ENCODE assay signal across 8 cellular contexts in the genomic region with DNA sequence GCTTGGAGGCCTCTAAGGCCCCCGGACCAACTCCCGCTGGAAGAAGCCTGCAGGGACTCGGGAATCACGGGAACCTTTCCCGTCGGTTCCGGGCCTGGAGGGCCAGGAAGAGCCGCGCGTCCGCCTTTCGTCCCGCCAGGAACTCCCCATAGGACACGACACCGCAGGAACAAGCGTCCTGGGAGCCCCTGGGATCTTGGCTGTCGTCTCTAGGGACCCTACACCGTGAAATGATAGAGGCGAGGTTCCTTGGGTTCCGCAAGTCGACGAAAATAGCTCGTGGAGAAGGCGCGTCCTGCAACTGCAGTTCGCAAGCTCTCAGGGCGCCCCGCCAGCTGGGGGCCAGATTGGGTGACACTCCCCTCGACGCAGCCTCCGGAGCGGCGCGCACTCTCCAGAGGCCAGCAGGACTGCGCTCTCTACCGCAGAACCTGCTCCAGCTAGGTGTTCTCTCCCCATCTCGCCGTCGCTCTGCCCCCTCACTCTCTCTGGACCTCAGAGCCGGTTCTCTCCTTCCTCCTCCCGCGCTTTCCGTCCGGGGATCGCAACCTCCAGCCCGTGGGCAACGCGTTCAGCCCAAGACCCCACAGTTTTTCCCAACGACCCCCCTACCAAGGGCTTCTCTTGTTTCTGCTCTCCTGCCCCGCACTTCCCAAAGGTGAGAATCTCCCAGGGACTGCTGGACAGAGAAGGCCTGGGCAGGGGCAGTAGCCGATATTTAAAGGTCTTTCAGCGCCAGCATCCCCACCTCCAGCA. TPM values are rescaled to one million over a fixed set of nuclear protein-coding genes. Genes with fewer than 3 reads are reported as not detected.
A peak's percentile ranks its signal among the peaks of the same experiment; 100 is the strongest.
DNase-seq lines count a peak whose midpoint lies in the region; ATAC-seq, FAIRE-seq and TF ChIP-seq lines count a peak whose summit lies in the region.

No MANE protein-coding gene starts in this region.

- no TSS peak for BruUV-seq in GM12878 (replicated peaks; lab: Mats Ljungman, UMichigan)

- POLR2A ChIA-PET in GM12878 (lab: Charles Lee), result no interaction called here

- intact Hi-C loops in GM12878 (cut with micrococcal nuclease; ENCODE audit: unreplicated experiment) (no loop called here), right lobe of liver (cut with DNase I) (no loop called here)

- 24% methylated on average over 52 of the region's 52 CpGs for WGBS in GM12878 (ENCODE audit: insufficient coverage, insufficient replicate concordance, low lambda C conversion rate, missing lambda C conversion rate)
- 7% methylated on average over 18 of the region's 52 CpGs for whole genome bisulfite sequencing in right lobe of liver (ENCODE audit: insufficient coverage, low coverage, low lambda C conversion rate, missing lambda C conversion rate)

- H3K36me3 Mint-ChIP-seq in activated T-cell treated with anti-CD3 and anti-CD28 coated beads, Interleukin-2, amount 50 U/mL, for 72 hours (ENCODE audit: insufficient read depth in 2 of 2), result no peaks in the 10 kb centered on the region
- H3K36me3 Mint-ChIP-seq in type B pancreatic cell, result peaks cover 13% of the 10 kb centered on the region

- peaks cover 31% of the 10 kb centered on the region for H3K4me1 Mint-ChIP-seq in activated T-cell treated with anti-CD3 and anti-CD28 coated beads, Interleukin-2, amount 50 U/mL, for 72 hours (ENCODE audit: low read depth)
- peaks cover 29% of the 10 kb centered on the region for H3K4me1 Mint-ChIP-seq in type B pancreatic cell (ENCODE audit: unreplicated experiment)

- H4K20me1 ChIP-seq in GM12878 (ENCODE audit: control insufficient read depth, insufficient read depth), result no peaks in the 10 kb centered on the region

- H3K4me3 Mint-ChIP-seq in activated T-cell treated with anti-CD3 and anti-CD28 coated beads, Interleukin-2, amount 50 U/mL, for 72 hours, result peak overlapping the region; percentile 77 to 92
- peak overlapping the region; percentile 96 for H3K4me3 Mint-ChIP-seq in type B pancreatic cell

- ATAC-seq in activated T-cell treated with anti-CD3 and anti-CD28 coated beads, Interleukin-2, amount 50 U/mL, for 72 hours (replicated peaks in 1 of 2), result peak; percentile 33 to 35
- ATAC-seq in GM12878 (no peak), right lobe of liver (no peak), GM18909 (IDR thresholded peaks at IDR 0.05; ENCODE audit: poor library complexity, unreplicated experiment) (no peak)

- H3K36me3 ChIP-seq in GM12878 (ENCODE audit: control insufficient read depth in 2 of 2, insufficient read depth in 2 of 2, low read length in 1 of 2), result no peaks in the 10 kb centered on the region
- no peaks in the 10 kb centered on the region for H3K36me3 ChIP-seq in right lobe of liver

- H3K4me2 ChIP-seq in GM12878 (ENCODE audit: control insufficient read depth, insufficient read depth), result peak overlapping the region; percentile 35

- H3K27ac Mint-ChIP-seq in activated T-cell treated with anti-CD3 and anti-CD28 coated beads, Interleukin-2, amount 50 U/mL, for 72 hours, result no peak overlapping the region
- H3K27ac Mint-ChIP-seq in type B pancreatic cell, result peak overlapping the region; percentile 63

- no peaks in the 10 kb centered on the region; the same call in 2 of the 3 replicates for H3K9me3 ChIP-seq in GM12878 (replicated peaks; ENCODE audit: control insufficient read depth, insufficient read depth, low read length)
- H3K9me3 ChIP-seq in right lobe of liver, result no peaks in the 10 kb centered on the region

- H3K4me3 ChIP-seq in GM12878 (peak overlapping the region; percentile 65; the same call in 1 of the 2 replicates), right lobe of liver (peak overlapping the region; percentile 31 to 69 (median 66))

- RAD21 ChIA-PET in GM12878 (lab: Charles Lee; ENCODE audit: unreplicated experiment), result no interaction called here

- H3K9me3 Mint-ChIP-seq in activated T-cell treated with anti-CD3 and anti-CD28 coated beads, Interleukin-2, amount 50 U/mL, for 72 hours, result no peaks in the 10 kb centered on the region
- no peaks in the 10 kb centered on the region for H3K9me3 Mint-ChIP-seq in type B pancreatic cell

- H3K27ac ChIP-seq in GM12878 (ENCODE audit: control insufficient read depth, insufficient read depth), result peak overlapping the region; percentile 27
- H3K27ac ChIP-seq in right lobe of liver, result peak overlapping the region in 2 of 3 donors; percentile 31 to 86

- in situ Hi-C loops in GM12878 (cut with MboI), result no loop called here

- CTCF ChIA-PET in GM12878 (lab: Yijun Ruan, JAX), result no interaction called here

- peaks cover 68% of the 10 kb centered on the region for H3K27me3 Mint-ChIP-seq in activated T-cell treated with anti-CD3 and anti-CD28 coated beads, Interleukin-2, amount 50 U/mL, for 72 hours (ENCODE audit: low read depth)
- peaks cover 88% of the 10 kb centered on the region for H3K27me3 Mint-ChIP-seq in type B pancreatic cell

- H3K27me3 ChIP-seq in GM12878 (replicated peaks in 1 of 2; ENCODE audit: control insufficient read depth in 2 of 2, insufficient read depth in 2 of 2, low read length in 1 of 2), result peaks cover 3 to 13% of the 10 kb centered on the region in 2 experiments
- no peaks in the 10 kb centered on the region for H3K27me3 ChIP-seq in right lobe of liver

- DNase-seq in activated T-cell treated with anti-CD3 and anti-CD28 coated beads, Interleukin-2, amount 50 U/mL, for 72 hours, result peak; percentile 4 to 24
- DNase-seq in activated T-cell treated with anti-CD3 and anti-CD28 coated beads, Interleukin-2, amount 50 U/mL, for 48 hours, result no peak
- DNase-seq in GM12878 (ENCODE audit: low read depth, low spot score) (no peak), right lobe of liver (peak; percentile 51 to 59 (median 58)), type B pancreatic cell (ENCODE audit: extremely low spot score, unreplicated experiment) (no peak), DMS153 (lab: John Stamatoyannopoulos, UW) (no peak), NCI-H146 (lab: John Stamatoyannopoulos, UW) (no peak)

- H2AFZ ChIP-seq in GM12878 (ENCODE audit: control insufficient read depth, low read depth, low read length), result no peak overlapping the region

- TF ChIP-seq POLR2A in GM12878 (IDR thresholded peaks at IDR 0.05; ENCODE audit: low read depth, low read length) (no peak), right lobe of liver (IDR thresholded peaks at IDR 0.05) (no peak)

- peak overlapping the region; percentile 55 for H3K9ac ChIP-seq in GM12878 (ENCODE audit: control insufficient read depth, insufficient read depth, low read length)

- no peak for TF ChIP-seq EP300 in GM12878 (IDR thresholded peaks at IDR 0.05; ENCODE audit: borderline replicate concordance in 1 of 2, control insufficient read depth in 1 of 2, low read depth in 2 of 2, low read length in 2 of 2)

- peaks cover 30% of the 10 kb centered on the region for H3K79me2 ChIP-seq in GM12878 (ENCODE audit: control insufficient read depth, insufficient read depth, low read length)

- TF ChIP-seq CTCF in GM12878 (IDR thresholded peaks at IDR 0.05 in 2 of 3, conservative IDR thresholded peaks at IDR 0.05 in 1 of 3; ENCODE audit: control insufficient read depth in 2 of 3, extremely low read depth in 1 of 3, insufficient read depth in 1 of 3, low read depth in 3 of 3, low read length in 3 of 3) (no peak), right lobe of liver (IDR thresholded peaks at IDR 0.05) (no peak), type B pancreatic cell (conservative IDR thresholded peaks at IDR 0.05) (no peak)

- H3K4me1 ChIP-seq in GM12878 (ENCODE audit: control insufficient read depth, insufficient read depth, low read length), result no peaks in the 10 kb centered on the region
- peaks cover 0 to 14% (median 3%) of the 10 kb centered on the region in 4 donors for H3K4me1 ChIP-seq in right lobe of liver

- SMC1A ChIA-PET in GM12878 (lab: Charles Lee; ENCODE audit: uncharacterized antibody, unreplicated experiment), result no interaction called here

- TF ChIP-seq RAD21 in GM12878 (IDR thresholded peaks at IDR 0.05; ENCODE audit: insufficient read depth, low read depth, low read length), result no peak

- no peak for FAIRE-seq in GM12878 (lab: Jason Lieb, UNC)

TF ChIP-seq in GM12878, 131 proteins besides CTCF, POLR2A, EP300 and RAD21:
- TF ChIP-seq CBX5 (IDR thresholded peaks at IDR 0.05; ENCODE audit: low read depth), result no peak
- TF ChIP-seq IKZF2 (IDR thresholded peaks at IDR 0.05), result no peak
- TF ChIP-seq DPF2 (IDR thresholded peaks at IDR 0.05), result no peak
- TF ChIP-seq NRF1 (conservative IDR thresholded peaks at IDR 0.05; ENCODE audit: low read depth, low read length), result no peak
- TF ChIP-seq EED (IDR thresholded peaks at IDR 0.05; ENCODE audit: low read depth), result 0 out of 2 replicates have a peak, but pooled peaks have one; percentile 31
- no peak for TF ChIP-seq ZNF274 (IDR thresholded peaks at IDR 0.05; ENCODE audit: insufficient read depth, insufficient read length)
- TF ChIP-seq ESRRA (IDR thresholded peaks at IDR 0.05; ENCODE audit: low read length), result no peak

RNA-seq across cellular contexts. Expression of gene BMP4, which starts 0.8 kb away (rescaled TPM):
- under 1 TPM in 1 of 2 donors, not detected in 1; 0.21 TPM for total RNA-seq in activated T-cell treated with anti-CD3 and anti-CD28 coated beads, Interleukin-2, amount 50 U/mL, for 72 hours
- not detected in 2 replicates for total RNA-seq in GM12878 (2013; cell fraction: nucleolus; rRNA removed)
- total RNA-seq in GM12878 (2014; rRNA removed) (0.49 and 1.4 TPM in 2 replicates), GM12878 (2014; rRNA removed; fragmentation: Illumina TruSeq; extraction: Trizol) (0.22 and 0.32 TPM in 2 replicates), GM12878 (2021) (0.46 and 0.85 TPM in 2 replicates), right lobe of liver (1 to 10 TPM; 1.8 to 3.1 (median 2.4) TPM), type B pancreatic cell (ENCODE audit: low replicate concordance) (12.4 and 36.4 TPM in 2 replicates)
- 7.5 TPM for polyA plus RNA-seq in GM12878 (2011; ENCODE audit: low read depth)
- polyA plus RNA-seq in GM12878 (2011; rRNA removed) (not detected in 2 replicates), GM12878 (2014; fragmentation: Illumina TruSeq; extraction: Trizol) (0.21 and 0.60 TPM in 2 replicates), GM12878 (2014; fragmentation: Nextera tagmentation; extraction: Ambion mirVana) (under 1 TPM; 0.11 to 0.31 TPM), GM12878 (2014; rRNA removed) (0.23 and 1.2 TPM in 2 replicates), GM12878 (2016; fragmentation: Nextera tagmentation; extraction: Ambion mirVana) (1 to 10 TPM; 1.3 to 1.8 TPM)
- not detected in 2 replicates for polyA plus RNA-seq in GM12878 (2011; cell fraction: cytosol; rRNA removed)
- polyA plus RNA-seq in GM12878 (2011; cell fraction: nucleus; rRNA removed), result not detected in 2 replicates
- polyA plus RNA-seq in GM12878 (2012), result 14.6 and 21.4 TPM in 2 replicates
- polyA minus RNA-seq in GM12878 (2011; rRNA and poly(A)+ RNA removed), result not detected in 2 replicates
- not detected in 2 replicates for polyA minus RNA-seq in GM12878 (2011; cell fraction: cytosol; rRNA and poly(A)+ RNA removed)
- not detected in 2 replicates for polyA minus RNA-seq in GM12878 (2011; cell fraction: nucleus; rRNA and poly(A)+ RNA removed)

Comparison
In these comparisons a context has a peak if more than half of its experiments do, and no peak if none do; other contexts are left out.
1. DNase-seq: peak in activated T-cell treated with anti-CD3 and anti-CD28 coated beads, Interleukin-2, amount 50 U/mL, for 72 hours (2 of 2) and right lobe of liver (3 of 3); none in activated T-cell treated with anti-CD3 and anti-CD28 coated beads, Interleukin-2, amount 50 U/mL, for 48 hours (0 of 2), GM12878 (single experiment), type B pancreatic cell (single experiment), DMS153 (single experiment) and NCI-H146 (single experiment).
2. ATAC-seq: peak in activated T-cell treated with anti-CD3 and anti-CD28 coated beads, Interleukin-2, amount 50 U/mL, for 72 hours (2 of 2); none in GM12878 (single experiment), right lobe of liver (0 of 4) and GM18909 (single experiment).